ENCODE assay signal across 12 cellular contexts in genomic region chr17:74206332-74206818, GRCh38. TPM values are rescaled to one million over a fixed set of nuclear protein-coding genes. Genes with fewer than 3 reads are reported as not detected.
DNase-seq lines count a peak whose midpoint lies in the region; ATAC-seq and TF ChIP-seq lines count a peak whose summit lies in the region.
"Had no signal": no experiment of that assay in that cellular context is flagged by ENCODE, and none has a peak within 500 bp of the region (broad histone marks: within the 10 kb centered on the region; RNA-seq: fewer than 3 reads in every experiment).

No MANE protein-coding gene starts in this region.

- H3K27ac Mint-ChIP-seq in endodermal cell, result peak overlapping the region; percentile 79
- peak overlapping the region; percentile 99 for H3K27ac Mint-ChIP-seq in stimulated activated effector memory CD8-positive, alpha-beta T cell treated with anti-CD3 and anti-CD28 coated beads, Interleukin-12 subunit alpha, Interleukin-12 subunit beta, amount 100 ng/mL, for 72 hours

- H3K4me1 Mint-ChIP-seq in activated T-cell treated with anti-CD3 and anti-CD28 coated beads, Interleukin-2, amount 50 U/mL, for 4 hours (ENCODE audit: low read depth), result peaks cover 56% of the 10 kb centered on the region
- peaks cover 39% of the 10 kb centered on the region for H3K4me1 Mint-ChIP-seq in endodermal cell
- H3K4me1 Mint-ChIP-seq in stimulated activated effector memory CD8-positive, alpha-beta T cell treated with anti-CD3 and anti-CD28 coated beads, Interleukin-12 subunit alpha, Interleukin-12 subunit beta, amount 100 ng/mL, for 72 hours, result peaks cover 54% of the 10 kb centered on the region

- H3K9me3 ChIP-seq in endodermal cell (ENCODE audit: control insufficient read depth, low read length), result no peaks in the 10 kb centered on the region
- H3K9me3 ChIP-seq: SJSA1 had no signal

- CTCF ChIA-PET in GM10248 (lab: Yijun Ruan, JAX), result interaction anchor here (0.7 kb wide), 1 partner anchor 16 kb away, joined by 3 read pairs; no protein-coding TSS in a partner anchor

- H3K36me3 Mint-ChIP-seq in activated T-cell treated with anti-CD3 and anti-CD28 coated beads, Interleukin-2, amount 50 U/mL, for 4 hours (ENCODE audit: insufficient read depth), result peaks cover 46% of the 10 kb centered on the region
- peaks cover 63% of the 10 kb centered on the region for H3K36me3 Mint-ChIP-seq in endodermal cell (ENCODE audit: low read depth)
- peaks cover 86% of the 10 kb centered on the region for H3K36me3 Mint-ChIP-seq in stimulated activated effector memory CD8-positive, alpha-beta T cell treated with anti-CD3 and anti-CD28 coated beads, Interleukin-12 subunit alpha, Interleukin-12 subunit beta, amount 100 ng/mL, for 72 hours

- H3K9me3 Mint-ChIP-seq in activated T-cell treated with anti-CD3 and anti-CD28 coated beads, Interleukin-2, amount 50 U/mL, for 4 hours, result no peaks in the 10 kb centered on the region
- no peaks in the 10 kb centered on the region for H3K9me3 Mint-ChIP-seq in endodermal cell
- H3K9me3 Mint-ChIP-seq in stimulated activated effector memory CD8-positive, alpha-beta T cell treated with anti-CD3 and anti-CD28 coated beads, Interleukin-12 subunit alpha, Interleukin-12 subunit beta, amount 100 ng/mL, for 72 hours, result no peaks in the 10 kb centered on the region

- 93 to 96% methylated on average over 5 of the region's 5 CpGs for WGBS in endodermal cell (ENCODE audit: insufficient coverage in 1 of 2, insufficient read length in 1 of 2), 2 experiments

- peak overlapping the region; percentile 99 for H3K4me3 ChIP-seq in endodermal cell (ENCODE audit: low read length)
- H3K4me3 ChIP-seq: SJSA1 had no signal

- no peak for DNase-seq in activated T-cell treated with anti-CD3 and anti-CD28 coated beads, Interleukin-2, amount 50 U/mL, for 4 hours
- DNase-seq in activated T-cell treated with anti-CD3 and anti-CD28 coated beads for 4 hours (no peak), RKO (ENCODE audit: low spot score) (peak; percentile 55), endodermal cell (no peak), GM10248 (ENCODE audit: extremely low spot score) (no peak), NCI-H446 (lab: John Stamatoyannopoulos, UW) (no peak), dedifferentiated amniotic fluid mesenchymal stem cell (ENCODE audit: extremely low spot score) (no peak)
- DNase-seq in stimulated activated effector memory CD8-positive, alpha-beta T cell treated with anti-CD3 and anti-CD28 coated beads, Interleukin-12 subunit alpha, Interleukin-12 subunit beta, amount 100 ng/mL, for 72 hours (ENCODE audit: low spot score in 2 of 2), result no peak
- DNase-seq: activated CD8-positive, alpha-beta memory T cell treated with anti-CD3 and anti-CD28 coated beads, Interleukin-2, amount 50 U/mL, for 4 hours; IMR-90; stimulated activated naive CD4-positive, alpha-beta T cell had no signal

- H3K27me3 ChIP-seq in endodermal cell (ENCODE audit: control insufficient read depth, insufficient read depth, low read length, poor library complexity, severe bottlenecking), result peaks cover 3% of the 10 kb centered on the region

- H3K4me1 ChIP-seq in endodermal cell (ENCODE audit: control insufficient read depth, insufficient read depth, low read length), result peaks cover 25% of the 10 kb centered on the region

- peaks cover 72% of the 10 kb centered on the region for H3K36me3 ChIP-seq in endodermal cell (ENCODE audit: control insufficient read depth, insufficient read depth, low read length)

- TF ChIP-seq CTCF in endodermal cell (conservative IDR thresholded peaks at IDR 0.05), result no peak
- TF ChIP-seq CTCF in GM10248 (IDR thresholded peaks at IDR 0.05; ENCODE audit: control extremely low read depth, extremely low read depth, low read depth, missing control alignments), result no peak

- H3K27ac ChIP-seq in endodermal cell (ENCODE audit: low read depth, low read length), result no peak overlapping the region
- H3K27ac ChIP-seq: SJSA1 had no signal

- no peak overlapping the region for H3K9ac ChIP-seq in endodermal cell (ENCODE audit: extremely low read depth, low read length, poor library complexity, severe bottlenecking)

- ATAC-seq in activated T-cell treated with anti-CD3 and anti-CD28 coated beads, Interleukin-2, amount 50 U/mL, for 4 hours, result no peak
- no peak for ATAC-seq in stimulated activated effector memory CD8-positive, alpha-beta T cell treated with anti-CD3 and anti-CD28 coated beads, Interleukin-12 subunit alpha, Interleukin-12 subunit beta, amount 100 ng/mL, for 72 hours

- H3K27me3 Mint-ChIP-seq in activated T-cell treated with anti-CD3 and anti-CD28 coated beads, Interleukin-2, amount 50 U/mL, for 4 hours (ENCODE audit: low read depth), result peaks cover 8% of the 10 kb centered on the region
- peaks cover under 1% of the 10 kb centered on the region for H3K27me3 Mint-ChIP-seq in endodermal cell (ENCODE audit: insufficient read depth)

- H3K4me3 Mint-ChIP-seq in activated T-cell treated with anti-CD3 and anti-CD28 coated beads, Interleukin-2, amount 50 U/mL, for 4 hours, result peak overlapping the region; percentile 92
- peak overlapping the region; percentile 99 for H3K4me3 Mint-ChIP-seq in endodermal cell
- H3K4me3 Mint-ChIP-seq in stimulated activated effector memory CD8-positive, alpha-beta T cell treated with anti-CD3 and anti-CD28 coated beads, Interleukin-12 subunit alpha, Interleukin-12 subunit beta, amount 100 ng/mL, for 72 hours, result peak overlapping the region; percentile 96

- POLR2A ChIA-PET in GM10248 (lab: Yijun Ruan, JAX), result interaction anchor here (0.6 to 0.7 kb wide), 3 partner anchors 15 to 352 kb away, joined by 3 to 4 read pairs (median 3); no protein-coding TSS in a partner anchor

RNA-seq across cellular contexts. Expression of gene RPL38, which starts 2.9 kb away (rescaled TPM):
- total RNA-seq in activated T-cell treated with anti-CD3 and anti-CD28 coated beads, Interleukin-2, amount 50 U/mL, for 4 hours, result 1,000 to 10,000 TPM; 1,282 to 1,442 (median 1,420) TPM
- total RNA-seq in endodermal cell, result 1,000 to 10,000 TPM; 1,155 to 1,199 TPM
- polyA plus RNA-seq in endodermal cell (2013, experiment 1 of 2), result 1,898 TPM
- 1,809 TPM for polyA plus RNA-seq in endodermal cell (2013, experiment 2 of 2)

RNA-seq across cellular contexts. Expression of gene TTYH2, which starts 7.0 kb away (rescaled TPM):
- total RNA-seq in activated T-cell treated with anti-CD3 and anti-CD28 coated beads, Interleukin-2, amount 50 U/mL, for 4 hours, result 1 to 10 TPM; 2.0 to 4.5 (median 3.5) TPM
- total RNA-seq in endodermal cell, result 1 to 10 TPM; 1.2 to 1.6 TPM
- 20.3 TPM for polyA plus RNA-seq in endodermal cell (2013, experiment 1 of 2)
- 18.3 TPM for polyA plus RNA-seq in endodermal cell (2013, experiment 2 of 2)
